Comparison of ENCODE assay signal across 1 cellular context in the genomic region with DNA sequence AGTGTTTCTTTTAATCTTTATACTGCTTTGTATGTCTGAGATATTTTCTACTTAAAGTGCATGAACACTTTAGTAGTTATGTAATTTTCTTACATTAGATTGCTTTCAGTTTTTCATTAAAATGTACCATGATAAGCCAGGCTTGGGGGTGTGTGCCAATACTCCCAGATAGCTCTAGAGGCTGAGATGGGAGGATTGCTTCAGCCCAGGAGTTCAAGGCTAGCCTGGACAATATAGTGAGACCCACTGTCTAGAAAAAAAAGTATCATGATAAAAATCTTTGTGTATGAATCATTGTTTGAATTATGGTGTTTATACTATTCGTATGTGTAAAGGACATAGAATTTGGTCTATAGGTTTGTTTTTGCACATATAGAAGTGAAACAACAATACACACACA.
TF ChIP-seq lines count a peak whose summit lies in the region.

No MANE protein-coding gene starts in this region.

TF ChIP-seq in H1, 55 proteins besides CTCF, POLR2A, EP300 and RAD21:
- TF ChIP-seq ASH2L (IDR thresholded peaks at IDR 0.05; ENCODE audit: low read length), result no peak
- TF ChIP-seq HDAC6 (IDR thresholded peaks at IDR 0.05; ENCODE audit: low read depth, low read length), result no peak
- no peak for TF ChIP-seq CTBP2 (IDR thresholded peaks at IDR 0.05; ENCODE audit: borderline replicate concordance, insufficient read depth, insufficient read length, low read length)
- no peak for TF ChIP-seq RXRA (IDR thresholded peaks at IDR 0.05; ENCODE audit: insufficient read depth, low read depth, low read length)
- no peak for TF ChIP-seq KDM1A (IDR thresholded peaks at IDR 0.05; ENCODE audit: borderline replicate concordance, low read length)
- no peak for TF ChIP-seq ZNF274 (IDR thresholded peaks at IDR 0.05; ENCODE audit: borderline replicate concordance, extremely low read depth, low read length)
- no peak for TF ChIP-seq SUZ12 (IDR thresholded peaks at IDR 0.05; ENCODE audit: low read length)
- no peak for TF ChIP-seq JUND (IDR thresholded peaks at IDR 0.05; ENCODE audit: low read length)
- TF ChIP-seq NRF1 (IDR thresholded peaks at IDR 0.05; ENCODE audit: low read depth, low read length), result no peak
- TF ChIP-seq TBP (IDR thresholded peaks at IDR 0.05; ENCODE audit: low read depth, low read length), result no peak
- TF ChIP-seq TAF1 (IDR thresholded peaks at IDR 0.05; ENCODE audit: low read depth, low read length), result no peak
TF ChIP-seq in H1: peak in this region for 0.
